ENCODE assay signal across 1 cellular context in genomic region chr20:3784226-3784853, GRCh38.
TF ChIP-seq lines count a peak whose summit lies in the region.

No MANE protein-coding gene starts in this region.

TF ChIP-seq in endothelial cell of umbilical vein, 7 proteins besides CTCF, POLR2A, EP300 and RAD21:
- TF ChIP-seq JUN (IDR thresholded peaks at IDR 0.05; ENCODE audit: borderline replicate concordance, insufficient read depth, insufficient read length, low read depth) (no peak), POLR2AphosphoS5 (IDR thresholded peaks at IDR 0.05; ENCODE audit: insufficient read depth, low read depth, low read length) (no peak), MYC (IDR thresholded peaks at IDR 0.05; ENCODE audit: low read depth, low read length) (no peak), GATA2 (IDR thresholded peaks at IDR 0.05; ENCODE audit: insufficient read depth, insufficient read length, low read depth, low read length) (no peak), MAX (IDR thresholded peaks at IDR 0.05; ENCODE audit: insufficient read depth, insufficient read length) (no peak), FOS (IDR thresholded peaks at IDR 0.05; ENCODE audit: borderline replicate concordance, insufficient read depth, low read length) (no peak), EZH2 (IDR thresholded peaks at IDR 0.05; ENCODE audit: borderline replicate concordance, low read depth, low read length, severe bottlenecking) (no peak)
